Comparison of ENCODE assay signal across 26 cellular contexts in the genomic region with DNA sequence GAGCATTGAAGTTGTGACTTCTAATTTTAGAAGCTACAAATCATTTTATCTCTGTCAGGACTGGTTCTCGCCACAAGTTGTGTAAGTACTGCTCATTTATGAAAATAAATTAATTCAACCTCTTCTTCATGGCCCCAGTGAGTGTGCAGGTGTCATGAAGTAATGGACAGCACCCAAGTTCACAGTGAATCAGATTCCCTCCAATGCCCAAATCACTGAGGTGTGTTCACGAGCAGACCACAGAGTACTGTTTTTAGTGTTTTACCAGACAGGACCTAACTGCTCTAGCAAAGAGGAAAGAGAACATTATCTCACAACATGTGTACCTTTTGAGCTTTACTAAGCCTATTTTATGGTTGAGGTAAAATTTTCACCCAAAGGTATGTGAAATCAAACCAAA.
"Had no signal": no experiment of that assay in that cellular context is flagged by ENCODE, and none has a peak within 500 bp of the region (broad histone marks: within the 10 kb centered on the region; RNA-seq: fewer than 3 reads in every experiment).

No MANE protein-coding gene starts in this region.

- ATAC-seq: activated CD8-positive, alpha-beta memory T cell treated with anti-CD3 and anti-CD28 coated beads, Interleukin-2, amount 10 ng/mL, durations not matched to agents 7 days and 5 days; T-helper 17 cell; WTC11 had no signal

- H3K9me3 ChIP-seq: breast epithelium had no signal

- H3K27me3 ChIP-seq: breast epithelium, colonic mucosa had no signal

- H3K4me2 ChIP-seq: PC-9 had no signal

- H3K36me3 Mint-ChIP-seq: activated CD8-positive, alpha-beta memory T cell treated with anti-CD3 and anti-CD28 coated beads, Interleukin-2, amount 10 ng/mL, durations not matched to agents 7 days and 5 days; activated naive CD4-positive, alpha-beta T cell treated with anti-CD3 and anti-CD28 coated beads, Interleukin-2, amount 50 U/mL, for 24 hours; WTC11 had no signal

- H3K36me3 ChIP-seq: breast epithelium, colonic mucosa had no signal

- H3K4me1 Mint-ChIP-seq: activated CD8-positive, alpha-beta memory T cell treated with anti-CD3 and anti-CD28 coated beads, Interleukin-2, amount 10 ng/mL, durations not matched to agents 7 days and 5 days; activated naive CD4-positive, alpha-beta T cell treated with anti-CD3 and anti-CD28 coated beads, Interleukin-2, amount 50 U/mL, for 24 hours; T-helper 17 cell; WTC11 had no signal

- H3K27ac ChIP-seq: breast epithelium, colonic mucosa, PC-9 had no signal

- H3K27ac Mint-ChIP-seq: activated CD8-positive, alpha-beta memory T cell treated with anti-CD3 and anti-CD28 coated beads, Interleukin-2, amount 10 ng/mL, durations not matched to agents 7 days and 5 days; activated naive CD4-positive, alpha-beta T cell treated with anti-CD3 and anti-CD28 coated beads, Interleukin-2, amount 50 U/mL, for 24 hours; activated T-cell treated with anti-CD3 and anti-CD28 coated beads, Interleukin-2, amount 50 U/mL, for 24 hours; activated T-helper 1 cell treated with anti-CD3 and anti-CD28 coated beads, Interleukin-12 subunit alpha, Interleukin-12 subunit beta, Interleukin-2, Interleukin-4 antibody, amounts not matched to agents 30 ng/mL and 10 ng/mL and 1 ng/mL, durations not matched to agents 14 hours and 24 hours and 36 hours; T-helper 17 cell; WTC11 had no signal

- H3K4me1 ChIP-seq: breast epithelium, colonic mucosa had no signal

- H3K4me3 Mint-ChIP-seq: activated CD8-positive, alpha-beta memory T cell treated with anti-CD3 and anti-CD28 coated beads, Interleukin-2, amount 10 ng/mL, durations not matched to agents 7 days and 5 days; activated naive CD4-positive, alpha-beta T cell treated with anti-CD3 and anti-CD28 coated beads, Interleukin-2, amount 50 U/mL, for 24 hours; activated T-cell treated with anti-CD3 and anti-CD28 coated beads, Interleukin-2, amount 50 U/mL, for 24 hours; activated T-helper 1 cell treated with anti-CD3 and anti-CD28 coated beads, Interleukin-12 subunit alpha, Interleukin-12 subunit beta, Interleukin-2, Interleukin-4 antibody, amounts not matched to agents 30 ng/mL and 10 ng/mL and 1 ng/mL, durations not matched to agents 14 hours and 24 hours and 36 hours; T-helper 17 cell; WTC11 had no signal

- DNase-seq: activated CD4-positive, alpha-beta T cell treated with anti-CD3 and anti-CD28 coated beads for 48 hours; activated CD4-positive, alpha-beta T cell treated with anti-CD3 and anti-CD28 coated beads, Interleukin-2, amount 50 U/mL, for 48 hours; activated CD4-positive, CD25-positive, alpha-beta regulatory T cell treated with anti-CD3 and anti-CD28 coated beads, Interleukin-2, amount 50 U/mL, for 72 hours; activated CD8-positive, alpha-beta memory T cell treated with anti-CD3 and anti-CD28 coated beads, Interleukin-2, amount 10 ng/mL, durations not matched to agents 7 days and 5 days; activated effector memory CD4-positive, alpha-beta T cell treated with Interleukin-2 at 50 U/mL for 16 hours; activated naive CD4-positive, alpha-beta T cell; activated T-cell treated with anti-CD3 and anti-CD28 coated beads, Interleukin-2, amount 50 U/mL, for 24 hours; aorta; caudate nucleus; colonic mucosa; NCI-H1092; NCI-H1417 treated with DMSO at 0.1 percent for 48 hours; NCI-H1694; NCI-H2029; NCI-H345; NCI-H510A treated with DMSO at 0.1 percent for 48 hours; NCI-H69; NK-92 treated with Interleukin-12 subunit alpha and Interleukin-12 subunit beta, amount 100 ng/mL, for 24 hours; PC-9; SHP77 treated with DMSO at 0.1 percent for 48 hours; T-helper 17 cell; T-helper 9 cell had no signal

- H3K4me3 ChIP-seq: breast epithelium, colonic mucosa, PC-9 had no signal

- H3K27me3 Mint-ChIP-seq: activated CD8-positive, alpha-beta memory T cell treated with anti-CD3 and anti-CD28 coated beads, Interleukin-2, amount 10 ng/mL, durations not matched to agents 7 days and 5 days; activated naive CD4-positive, alpha-beta T cell treated with anti-CD3 and anti-CD28 coated beads, Interleukin-2, amount 50 U/mL, for 24 hours; activated T-cell treated with anti-CD3 and anti-CD28 coated beads, Interleukin-2, amount 50 U/mL, for 24 hours; T-helper 17 cell had no signal
